ENCODE assay signal across 8 cellular contexts in the genomic region with DNA sequence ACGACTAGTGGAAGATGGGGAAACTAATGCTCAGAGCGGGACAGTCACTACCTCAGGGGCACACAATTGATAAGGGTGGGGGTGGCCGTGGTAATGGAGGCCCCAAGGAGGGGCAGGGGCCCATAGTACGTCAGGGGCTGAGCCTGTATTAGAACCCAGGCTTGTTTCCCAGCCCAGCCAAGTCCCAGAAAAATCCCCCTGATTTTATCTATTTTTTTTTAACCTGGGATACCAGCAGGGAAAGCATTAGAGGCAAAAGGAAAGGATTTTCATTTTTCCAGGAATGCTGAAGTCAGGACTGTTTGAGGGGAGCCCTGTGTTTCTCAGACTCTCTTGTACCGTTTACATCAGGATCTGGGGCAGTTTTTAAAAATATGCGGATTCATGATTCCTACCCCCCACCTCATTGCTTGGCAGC. TPM values are rescaled to one million over a fixed set of nuclear protein-coding genes. Genes with fewer than 3 reads are reported as not detected.
DNase-seq lines count a peak whose midpoint lies in the region; ATAC-seq and TF ChIP-seq lines count a peak whose summit lies in the region.

No MANE protein-coding gene starts in this region.

- no peak for TF ChIP-seq RAD21 in SK-N-SH (IDR thresholded peaks at IDR 0.05; ENCODE audit: low read length)

- peaks cover 13 to 15% of the 10 kb centered on the region in 2 experiments; a peak in 3 of 4 replicates for H3K4me1 ChIP-seq in SK-N-SH (ENCODE audit: control insufficient read depth in 1 of 2, insufficient read depth in 2 of 2, low read depth in 1 of 2, low read length in 1 of 2)
- H3K4me1 ChIP-seq in subcutaneous abdominal adipose tissue (ENCODE audit: control insufficient read depth in 5 of 5, insufficient read depth in 5 of 5, low read length in 5 of 5), result peaks cover 0 to 18% (median 13%) of the 10 kb centered on the region in 5 donors

- H3K9me3 Mint-ChIP-seq in activated naive CD8-positive, alpha-beta T cell (ENCODE audit: low read depth), result no peaks in the 10 kb centered on the region
- no peaks in the 10 kb centered on the region for H3K9me3 Mint-ChIP-seq in immature natural killer cell

- peak overlapping the region; percentile 81 for H3K4me2 ChIP-seq in SK-N-SH

- H3K27me3 ChIP-seq in SK-N-SH (ENCODE audit: insufficient read depth) (no peaks in the 10 kb centered on the region), subcutaneous abdominal adipose tissue (ENCODE audit: control insufficient read depth in 5 of 5, insufficient read depth in 4 of 5, low read length in 5 of 5) (no peaks in the 10 kb centered on the region)

- H3K27ac Mint-ChIP-seq in activated naive CD8-positive, alpha-beta T cell, result peak overlapping the region; percentile 97
- H3K27ac Mint-ChIP-seq in immature natural killer cell, result peak overlapping the region; percentile 94 to 97 (median 96)

- no peaks in the 10 kb centered on the region for H3F3A ChIP-seq in SK-N-SH (replicated peaks; ENCODE audit: insufficient read depth)

- TF ChIP-seq CTCF in SK-N-SH (IDR thresholded peaks at IDR 0.05), result 0 out of 2 replicates have a peak, but pooled peaks have one; percentile 27

- no peaks in the 10 kb centered on the region for H3K9me2 ChIP-seq in SK-N-SH

- peak overlapping the region; percentile 84 to 95 for H3K27ac ChIP-seq in SK-N-SH (ENCODE audit: low read depth in 2 of 2, low read length in 1 of 2)
- H3K27ac ChIP-seq in subcutaneous abdominal adipose tissue (ENCODE audit: low read depth, low read length), result peak overlapping the region; percentile 94

- H3K4me1 Mint-ChIP-seq in activated naive CD8-positive, alpha-beta T cell (ENCODE audit: low read depth), result peaks cover 30% of the 10 kb centered on the region
- peaks cover 21 to 25% of the 10 kb centered on the region in 2 donors for H3K4me1 Mint-ChIP-seq in immature natural killer cell

- peak overlapping the region; percentile 98 for H3K4me3 Mint-ChIP-seq in activated naive CD8-positive, alpha-beta T cell
- H3K4me3 Mint-ChIP-seq in immature natural killer cell, result peak overlapping the region; percentile 90 to 99 (median 96)

- H2AFZ ChIP-seq in SK-N-SH (ENCODE audit: low read depth), result peak overlapping the region; percentile 95

- POLR2A ChIA-PET in SK-N-SH (lab: Yijun Ruan, JAX), result interaction anchor here (1.0 to 2.1 kb wide), 5 partner anchors 63 to 83 kb away, joined by 3 to 8 read pairs (median 4); partner anchors contain the start of genes ACSS2 and GGT7

- CTCF ChIA-PET in SK-N-SH (lab: Yijun Ruan, JAX), result interaction anchor here (0.6 to 4.5 kb wide), 13 partner anchors 16 to 189 kb away, joined by 3 to 61 read pairs (median 4); partner anchors contain the start of gene GGT7

- no peak for DNase-seq in SK-N-SH
- no peak for DNase-seq in immature natural killer cell
- no peak for DNase-seq in SK-N-DZ (ENCODE audit: low spot score)

- H3K36me3 Mint-ChIP-seq in activated naive CD8-positive, alpha-beta T cell, result no peaks in the 10 kb centered on the region
- H3K36me3 Mint-ChIP-seq in immature natural killer cell, result no peaks in the 10 kb centered on the region

- H3K9ac ChIP-seq in SK-N-SH (peak overlapping the region; percentile 80), subcutaneous abdominal adipose tissue (ENCODE audit: low read length in 5 of 5) (peak overlapping the region; percentile 35 to 97 (median 96))

- no peaks in the 10 kb centered on the region for H4K20me1 ChIP-seq in SK-N-SH (ENCODE audit: insufficient read depth)

- H3K9me3 ChIP-seq in SK-N-SH, result no peaks in the 10 kb centered on the region
- no peaks in the 10 kb centered on the region for H3K9me3 ChIP-seq in subcutaneous abdominal adipose tissue (ENCODE audit: control insufficient read depth in 5 of 5, low read length in 5 of 5)

- 27% methylated on average over 6 of the region's 6 CpGs for WGBS in SK-N-SH (ENCODE audit: low lambda C conversion rate)

- H3K79me2 ChIP-seq in SK-N-SH (ENCODE audit: insufficient read depth), result peaks cover 28% of the 10 kb centered on the region; the same call in 1 of the 2 replicates

- no peaks in the 10 kb centered on the region for H3K27me3 Mint-ChIP-seq in activated naive CD8-positive, alpha-beta T cell
- peaks cover 6 to 13% (median 6%) of the 10 kb centered on the region in 3 donors for H3K27me3 Mint-ChIP-seq in immature natural killer cell (ENCODE audit: low read depth in 3 of 3)

- TF ChIP-seq EP300 in SK-N-SH (IDR thresholded peaks at IDR 0.05; ENCODE audit: borderline replicate concordance in 1 of 2, low read depth in 1 of 2, low read length in 1 of 2), result no peak

- ATAC-seq in SK-N-SH treated with all-trans-retinoic acid at 6 μM for 48 hours, result no peak
- no peak for ATAC-seq in HG02610 (IDR thresholded peaks at IDR 0.05; ENCODE audit: unreplicated experiment)
- ATAC-seq in GM18858 (IDR thresholded peaks at IDR 0.05; ENCODE audit: unreplicated experiment), result no peak

- H3K4me3 ChIP-seq in SK-N-SH (ENCODE audit: low read depth in 2 of 2, low read length in 1 of 2), result peak overlapping the region; percentile 67 to 70
- peak overlapping the region; percentile 66 to 92 (median 86) for H3K4me3 ChIP-seq in subcutaneous abdominal adipose tissue (ENCODE audit: low read depth in 1 of 5, low read length in 5 of 5)

- H3K36me3 ChIP-seq in SK-N-SH (replicated peaks in 1 of 2; ENCODE audit: control insufficient read depth in 1 of 2, insufficient read depth in 2 of 2, low read length in 1 of 2), result peaks cover 5 to 6% of the 10 kb centered on the region in 2 experiments
- H3K36me3 ChIP-seq in subcutaneous abdominal adipose tissue (ENCODE audit: control insufficient read depth in 5 of 5, insufficient read depth in 5 of 5, low read length in 5 of 5), result peaks cover 0 to 5% (median 3%) of the 10 kb centered on the region in 5 donors

TF ChIP-seq in SK-N-SH, 30 proteins besides CTCF, POLR2A, EP300 and RAD21:
- TF ChIP-seq GABPA (IDR thresholded peaks at IDR 0.05; ENCODE audit: low read depth) (no peak), FOXJ3 (CRISPR knock-in tag; IDR thresholded peaks at IDR 0.05) (no peak; the same call in 1 of the 2 replicates), MXI1 (IDR thresholded peaks at IDR 0.05; ENCODE audit: low read depth, low read length) (no peak), TAF1 (IDR thresholded peaks at IDR 0.05; ENCODE audit: borderline replicate concordance, low read depth, low read length) (no peak), RCOR1 (IDR thresholded peaks at IDR 0.05; ENCODE audit: low read length) (no peak)

TF ChIP-seq in SK-N-SH treated with all-trans-retinoic acid at 6 μM for 48 hours, 23 proteins besides CTCF, POLR2A, EP300 and RAD21:
- TF ChIP-seq CSDC2 (CRISPR knock-in tag; IDR thresholded peaks at IDR 0.05) (no peak), ISL1 (CRISPR knock-in tag; IDR thresholded peaks at IDR 0.05) (no peak), GLIS3 (CRISPR knock-in tag; IDR thresholded peaks at IDR 0.05) (no peak)
- TF ChIP-seq, protein P1, sequence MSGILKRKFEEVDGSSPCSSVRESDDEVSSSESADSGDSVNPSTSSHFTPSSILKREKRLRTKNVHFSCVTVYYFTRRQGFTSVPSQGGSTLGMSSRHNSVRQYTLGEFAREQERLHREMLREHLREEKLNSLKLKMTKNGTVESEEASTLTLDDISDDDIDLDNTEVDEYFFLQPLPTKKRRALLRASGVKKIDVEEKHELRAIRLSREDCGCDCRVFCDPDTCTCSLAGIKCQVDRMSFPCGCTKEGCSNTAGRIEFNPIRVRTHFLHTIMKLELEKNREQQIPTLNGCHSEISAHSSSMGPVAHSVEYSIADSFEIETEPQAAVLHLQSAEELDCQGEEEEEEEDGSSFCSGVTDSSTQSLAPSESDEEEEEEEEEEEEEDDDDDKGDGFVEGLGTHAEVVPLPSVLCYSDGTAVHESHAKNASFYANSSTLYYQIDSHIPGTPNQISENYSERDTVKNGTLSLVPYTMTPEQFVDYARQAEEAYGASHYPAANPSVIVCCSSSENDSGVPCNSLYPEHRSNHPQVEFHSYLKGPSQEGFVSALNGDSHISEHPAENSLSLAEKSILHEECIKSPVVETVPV (CRISPR knock-in tag; IDR thresholded peaks at IDR 0.05), result no peak

RNA-seq across cellular contexts. Expression of gene MYH7B, which starts 0.4 kb away (rescaled TPM):
- polyA plus RNA-seq in SK-N-SH (2012; rRNA removed) (0.32 and 0.41 TPM in 2 replicates), immature natural killer cell (not detected)
- 0.06 and 0.47 TPM in 2 replicates for polyA plus RNA-seq in SK-N-SH (2012; cell fraction: cytosol; rRNA removed)
- 1.6 and 1.9 TPM in 2 replicates for polyA plus RNA-seq in SK-N-SH (2012; cell fraction: nucleus; rRNA removed)
- 0.93 TPM in 1 of 2 replicates, not detected in the other for polyA plus RNA-seq in SK-N-DZ (2014; cell fraction: cytosol; rRNA removed)
- polyA plus RNA-seq in SK-N-DZ (2014; cell fraction: nucleus; rRNA removed), result 2.1 and 4.3 TPM in 2 replicates

RNA-seq across cellular contexts. Expression of gene GSS, which starts 0.4 kb away (rescaled TPM):
- 95.6 and 117 TPM in 2 replicates for polyA plus RNA-seq in SK-N-SH (2012; rRNA removed)
- polyA plus RNA-seq in SK-N-SH (2012; cell fraction: cytosol; rRNA removed), result 61.2 and 78.3 TPM in 2 replicates
- 247 and 324 TPM in 2 replicates for polyA plus RNA-seq in SK-N-SH (2012; cell fraction: nucleus; rRNA removed)
- 10 to 100 TPM; 32.4 to 60.6 (median 45.7) TPM for polyA plus RNA-seq in immature natural killer cell
- 122 TPM in 2 replicates for polyA plus RNA-seq in SK-N-DZ (2014; cell fraction: cytosol; rRNA removed)
- polyA plus RNA-seq in SK-N-DZ (2014; cell fraction: nucleus; rRNA removed), result 247 and 265 TPM in 2 replicates
